In the genomic region with DNA sequence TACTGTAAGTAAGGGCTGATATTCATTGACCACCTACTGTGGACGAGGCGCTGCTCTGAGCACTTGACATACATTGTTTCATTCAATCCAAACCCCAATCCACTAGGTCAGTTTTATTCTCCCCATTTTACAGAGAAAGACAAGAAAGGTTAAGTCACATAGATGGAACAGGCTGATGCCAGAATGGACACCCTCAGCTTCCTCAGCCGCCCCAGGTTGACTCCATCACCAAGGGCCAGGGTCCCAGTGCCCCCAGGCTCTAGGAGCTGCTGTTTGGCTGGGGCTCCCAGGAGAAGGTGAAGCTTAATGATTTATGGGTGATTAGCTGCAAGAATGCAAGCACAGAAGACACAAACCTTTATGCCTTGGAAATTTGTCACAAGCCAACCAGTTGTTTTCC, we compare ENCODE assay signal across 1 cellular context.
TF ChIP-seq lines count a peak whose summit lies in the region.

No MANE protein-coding gene starts in this region.

TF ChIP-seq in K562, 482 proteins besides CTCF, POLR2A, EP300 and RAD21:
- TF ChIP-seq POLR2AphosphoS5 (IDR thresholded peaks at IDR 0.05; ENCODE audit: control insufficient read depth, insufficient read depth, low read depth, low read length) (no peak), ETS2 (tag; IDR thresholded peaks at IDR 0.05; ENCODE audit: borderline replicate concordance, poor library complexity, severe bottlenecking) (no peak), SAFB2 (IDR thresholded peaks at IDR 0.05; ENCODE audit: borderline replicate concordance, low read depth, low read length, severe bottlenecking) (no peak), MEIS2 (IDR thresholded peaks at IDR 0.05; ENCODE audit: partially characterized antibody) (peak; percentile 14), RBM25 (IDR thresholded peaks at IDR 0.05; ENCODE audit: low read depth, low read length, severe bottlenecking) (peak; percentile 14)
- TF ChIP-seq, protein P1, sequence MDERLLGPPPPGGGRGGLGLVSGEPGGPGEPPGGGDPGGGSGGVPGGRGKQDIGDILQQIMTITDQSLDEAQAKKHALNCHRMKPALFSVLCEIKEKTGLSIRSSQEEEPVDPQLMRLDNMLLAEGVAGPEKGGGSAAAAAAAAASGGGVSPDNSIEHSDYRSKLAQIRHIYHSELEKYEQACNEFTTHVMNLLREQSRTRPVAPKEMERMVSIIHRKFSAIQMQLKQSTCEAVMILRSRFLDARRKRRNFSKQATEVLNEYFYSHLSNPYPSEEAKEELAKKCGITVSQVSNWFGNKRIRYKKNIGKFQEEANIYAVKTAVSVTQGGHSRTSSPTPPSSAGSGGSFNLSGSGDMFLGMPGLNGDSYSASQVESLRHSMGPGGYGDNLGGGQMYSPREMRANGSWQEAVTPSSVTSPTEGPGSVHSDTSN (CRISPR knock-in tag; IDR thresholded peaks at IDR 0.05; ENCODE audit: low read depth): no peak
- TF ChIP-seq, protein P1 (tag; conservative IDR thresholded peaks at IDR 0.05; ENCODE audit: low read depth): peak; percentile 41; the same call in 1 of the 2 replicates
